Comparison of ENCODE assay signal across 1 cellular context in the genomic region with DNA sequence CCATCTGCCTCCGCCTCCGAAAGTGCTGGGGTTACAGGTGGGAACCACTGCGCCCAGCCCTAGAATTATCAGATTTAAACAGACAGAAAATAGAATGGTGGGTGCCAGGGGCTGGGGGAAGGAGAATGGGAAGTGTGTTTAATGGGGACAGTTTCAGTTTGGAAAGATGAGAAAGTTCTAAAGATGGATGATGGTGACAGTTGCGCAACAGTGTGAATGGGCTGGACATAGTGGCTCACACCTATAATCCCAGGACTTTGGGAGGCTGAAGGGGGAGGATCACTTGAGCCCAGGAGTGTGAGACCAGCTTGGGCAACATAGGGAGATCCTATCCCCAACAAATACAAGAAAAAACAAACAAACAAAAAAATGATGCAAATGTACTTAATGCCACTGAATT.
TF ChIP-seq lines count a peak whose summit lies in the region.

No MANE protein-coding gene starts in this region.

TF ChIP-seq in WTC11, 78 proteins besides CTCF, POLR2A, EP300 and RAD21 (continued from another document):
- TF ChIP-seq, protein P1, sequence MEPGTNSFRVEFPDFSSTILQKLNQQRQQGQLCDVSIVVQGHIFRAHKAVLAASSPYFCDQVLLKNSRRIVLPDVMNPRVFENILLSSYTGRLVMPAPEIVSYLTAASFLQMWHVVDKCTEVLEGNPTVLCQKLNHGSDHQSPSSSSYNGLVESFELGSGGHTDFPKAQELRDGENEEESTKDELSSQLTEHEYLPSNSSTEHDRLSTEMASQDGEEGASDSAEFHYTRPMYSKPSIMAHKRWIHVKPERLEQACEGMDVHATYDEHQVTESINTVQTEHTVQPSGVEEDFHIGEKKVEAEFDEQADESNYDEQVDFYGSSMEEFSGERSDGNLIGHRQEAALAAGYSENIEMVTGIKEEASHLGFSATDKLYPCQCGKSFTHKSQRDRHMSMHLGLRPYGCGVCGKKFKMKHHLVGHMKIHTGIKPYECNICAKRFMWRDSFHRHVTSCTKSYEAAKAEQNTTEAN (CRISPR knock-in tag; IDR thresholded peaks at IDR 0.05), result no peak
- TF ChIP-seq TEAD4 (CRISPR knock-in tag; IDR thresholded peaks at IDR 0.05) (no peak), ETV6 (CRISPR knock-in tag; IDR thresholded peaks at IDR 0.05) (no peak), FOXP1 (CRISPR knock-in tag; IDR thresholded peaks at IDR 0.05; ENCODE audit: borderline replicate concordance) (no peak), SMAD3 (CRISPR knock-in tag; IDR thresholded peaks at IDR 0.05; ENCODE audit: borderline replicate concordance) (no peak), CBFB (CRISPR knock-in tag; IDR thresholded peaks at IDR 0.05; ENCODE audit: low read depth) (no peak), ZNF232 (CRISPR knock-in tag; IDR thresholded peaks at IDR 0.05) (no peak), NR1H2 (CRISPR knock-in tag; IDR thresholded peaks at IDR 0.05) (no peak), JAZF1 (CRISPR knock-in tag; IDR thresholded peaks at IDR 0.05) (no peak), MXD4 (CRISPR knock-in tag; IDR thresholded peaks at IDR 0.05; ENCODE audit: borderline replicate concordance) (no peak), ZNF423 (CRISPR knock-in tag; IDR thresholded peaks at IDR 0.05) (no peak), RELA (CRISPR knock-in tag; IDR thresholded peaks at IDR 0.05; ENCODE audit: borderline replicate concordance) (no peak), FOXJ3 (CRISPR knock-in tag; IDR thresholded peaks at IDR 0.05; ENCODE audit: borderline replicate concordance) (no peak)
- TF ChIP-seq, protein P2, sequence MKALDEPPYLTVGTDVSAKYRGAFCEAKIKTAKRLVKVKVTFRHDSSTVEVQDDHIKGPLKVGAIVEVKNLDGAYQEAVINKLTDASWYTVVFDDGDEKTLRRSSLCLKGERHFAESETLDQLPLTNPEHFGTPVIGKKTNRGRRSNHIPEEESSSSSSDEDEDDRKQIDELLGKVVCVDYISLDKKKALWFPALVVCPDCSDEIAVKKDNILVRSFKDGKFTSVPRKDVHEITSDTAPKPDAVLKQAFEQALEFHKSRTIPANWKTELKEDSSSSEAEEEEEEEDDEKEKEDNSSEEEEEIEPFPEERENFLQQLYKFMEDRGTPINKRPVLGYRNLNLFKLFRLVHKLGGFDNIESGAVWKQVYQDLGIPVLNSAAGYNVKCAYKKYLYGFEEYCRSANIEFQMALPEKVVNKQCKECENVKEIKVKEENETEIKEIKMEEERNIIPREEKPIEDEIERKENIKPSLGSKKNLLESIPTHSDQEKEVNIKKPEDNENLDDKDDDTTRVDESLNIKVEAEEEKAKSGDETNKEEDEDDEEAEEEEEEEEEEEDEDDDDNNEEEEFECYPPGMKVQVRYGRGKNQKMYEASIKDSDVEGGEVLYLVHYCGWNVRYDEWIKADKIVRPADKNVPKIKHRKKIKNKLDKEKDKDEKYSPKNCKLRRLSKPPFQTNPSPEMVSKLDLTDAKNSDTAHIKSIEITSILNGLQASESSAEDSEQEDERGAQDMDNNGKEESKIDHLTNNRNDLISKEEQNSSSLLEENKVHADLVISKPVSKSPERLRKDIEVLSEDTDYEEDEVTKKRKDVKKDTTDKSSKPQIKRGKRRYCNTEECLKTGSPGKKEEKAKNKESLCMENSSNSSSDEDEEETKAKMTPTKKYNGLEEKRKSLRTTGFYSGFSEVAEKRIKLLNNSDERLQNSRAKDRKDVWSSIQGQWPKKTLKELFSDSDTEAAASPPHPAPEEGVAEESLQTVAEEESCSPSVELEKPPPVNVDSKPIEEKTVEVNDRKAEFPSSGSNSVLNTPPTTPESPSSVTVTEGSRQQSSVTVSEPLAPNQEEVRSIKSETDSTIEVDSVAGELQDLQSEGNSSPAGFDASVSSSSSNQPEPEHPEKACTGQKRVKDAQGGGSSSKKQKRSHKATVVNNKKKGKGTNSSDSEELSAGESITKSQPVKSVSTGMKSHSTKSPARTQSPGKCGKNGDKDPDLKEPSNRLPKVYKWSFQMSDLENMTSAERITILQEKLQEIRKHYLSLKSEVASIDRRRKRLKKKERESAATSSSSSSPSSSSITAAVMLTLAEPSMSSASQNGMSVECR (CRISPR knock-in tag; IDR thresholded peaks at IDR 0.05; ENCODE audit: borderline replicate concordance), result no peak
- TF ChIP-seq, protein P3, sequence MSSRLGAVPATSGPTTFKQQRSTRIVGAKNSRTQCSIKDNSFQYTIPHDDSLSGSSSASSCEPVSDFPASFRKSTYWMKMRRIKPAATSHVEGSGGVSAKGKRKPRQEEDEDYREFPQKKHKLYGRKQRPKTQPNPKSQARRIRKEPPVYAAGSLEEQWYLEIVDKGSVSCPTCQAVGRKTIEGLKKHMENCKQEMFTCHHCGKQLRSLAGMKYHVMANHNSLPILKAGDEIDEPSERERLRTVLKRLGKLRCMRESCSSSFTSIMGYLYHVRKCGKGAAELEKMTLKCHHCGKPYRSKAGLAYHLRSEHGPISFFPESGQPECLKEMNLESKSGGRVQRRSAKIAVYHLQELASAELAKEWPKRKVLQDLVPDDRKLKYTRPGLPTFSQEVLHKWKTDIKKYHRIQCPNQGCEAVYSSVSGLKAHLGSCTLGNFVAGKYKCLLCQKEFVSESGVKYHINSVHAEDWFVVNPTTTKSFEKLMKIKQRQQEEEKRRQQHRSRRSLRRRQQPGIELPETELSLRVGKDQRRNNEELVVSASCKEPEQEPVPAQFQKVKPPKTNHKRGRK (CRISPR knock-in tag; IDR thresholded peaks at IDR 0.05; ENCODE audit: borderline replicate concordance), result no peak
TF ChIP-seq in WTC11: peak in this region for 0.
